In genomic region chr3:192060160-192060783, GRCh38 we compare ENCODE assay signal across 15 cellular contexts.
A peak's percentile ranks its signal among the peaks of the same experiment; 100 is the strongest.
DNase-seq lines count a peak whose midpoint lies in the region; ATAC-seq, FAIRE-seq and TF ChIP-seq lines count a peak whose summit lies in the region.
"Had no signal": no experiment of that assay in that cellular context is flagged by ENCODE, and none has a peak within 500 bp of the region (broad histone marks: within the 10 kb centered on the region; RNA-seq: fewer than 3 reads in every experiment).

No MANE protein-coding gene starts in this region.

- no peak overlapping the region for H4K91ac ChIP-seq in mesenchymal stem cell (ENCODE audit: low read length)

- FAIRE-seq in H54 (lab: Jason Lieb, UNC), result peak; percentile 61

- H3K9me3 ChIP-seq in OCI-LY7 (ENCODE audit: low read length), result no peaks in the 10 kb centered on the region; the same call in 1 of the 2 replicates
- H3K9me3 ChIP-seq in mesenchymal stem cell (ENCODE audit: control insufficient read depth, low read length), result no peaks in the 10 kb centered on the region
- no peaks in the 10 kb centered on the region for H3K9me3 ChIP-seq in left lung
- H3K9me3 ChIP-seq: esophagus muscularis mucosa had no signal

- ATAC-seq in natural killer cell (no peak), left lung (no peak)

- no peaks in the 10 kb centered on the region for H3K27me3 ChIP-seq in mesenchymal stem cell (ENCODE audit: control insufficient read depth in 1 of 2, insufficient read depth in 1 of 2, low read length in 2 of 2)
- no peaks in the 10 kb centered on the region for H3K27me3 ChIP-seq in left lung
- H3K27me3 ChIP-seq: esophagus muscularis mucosa had no signal

- H4K8ac ChIP-seq in mesenchymal stem cell (ENCODE audit: low read length), result no peak overlapping the region

- H3K9me2 ChIP-seq in OCI-LY7 (ENCODE audit: insufficient read depth, low read length), result no peaks in the 10 kb centered on the region

- no peak overlapping the region for H2BK15ac ChIP-seq in mesenchymal stem cell (ENCODE audit: low read depth, poor library complexity, severe bottlenecking)

- TF ChIP-seq CTCF in OCI-LY7 (conservative IDR thresholded peaks at IDR 0.05; ENCODE audit: low read length) (no peak), natural killer cell (IDR thresholded peaks at IDR 0.05) (no peak), left lung (IDR thresholded peaks at IDR 0.05) (no peak)

- H3K4me3 ChIP-seq in OCI-LY7 (ENCODE audit: low read depth, low read length, poor library complexity, severe bottlenecking) (no peak overlapping the region), mesenchymal stem cell (ENCODE audit: insufficient read depth in 1 of 2, low read depth in 1 of 2, low read length in 2 of 2) (no peak overlapping the region), left lung (no peak overlapping the region)
- H3K4me3 ChIP-seq: esophagus muscularis mucosa, lung had no signal

- no peak overlapping the region for H2BK5ac ChIP-seq in mesenchymal stem cell (ENCODE audit: low read depth, low read length, poor library complexity, severe bottlenecking)

- intact Hi-C loops in OCI-LY7 (cut with micrococcal nuclease; ENCODE audit: unreplicated experiment) (no loop called here), natural killer cell (cut with micrococcal nuclease) (no loop called here), left lung (cut with DNase I) (no loop called here)

- H3K9me3 Mint-ChIP-seq in natural killer cell, result peaks cover 13 to 20% of the 10 kb centered on the region in 2 donors

- no peak for TF ChIP-seq POLR2A in H54 (IDR thresholded peaks at IDR 0.05; ENCODE audit: low read depth, low read length)

- no peaks in the 10 kb centered on the region for H4K20me1 ChIP-seq in OCI-LY7 (ENCODE audit: insufficient read depth, low read length)

- no peaks in the 10 kb centered on the region for H3K79me2 ChIP-seq in OCI-LY7 (ENCODE audit: insufficient read depth, low read depth, low read length)

- no peak overlapping the region for H2AK5ac ChIP-seq in mesenchymal stem cell (ENCODE audit: low read length, severe bottlenecking)

- no peak overlapping the region for H3K4me2 ChIP-seq in OCI-LY7 (ENCODE audit: low read length)
- no peak overlapping the region for H3K4me2 ChIP-seq in mesenchymal stem cell (ENCODE audit: low read length, poor library complexity, severe bottlenecking)

- CTCF ChIA-PET in OCI-LY7 (lab: Charles Lee; ENCODE audit: unreplicated experiment), result no interaction called here

- H3K9ac ChIP-seq in mesenchymal stem cell (ENCODE audit: low read length), result no peak overlapping the region

- H3K36me3 ChIP-seq in OCI-LY7 (ENCODE audit: insufficient read depth, low read length) (no peaks in the 10 kb centered on the region), mesenchymal stem cell (ENCODE audit: control insufficient read depth in 1 of 2, insufficient read depth in 2 of 2, low read depth in 1 of 2, low read length in 2 of 2) (no peaks in the 10 kb centered on the region), left lung (no peaks in the 10 kb centered on the region)
- H3K36me3 ChIP-seq: esophagus muscularis mucosa had no signal

- H3K79me1 ChIP-seq in mesenchymal stem cell (replicated peaks; ENCODE audit: low read length, poor library complexity, severe bottlenecking), result no peaks in the 10 kb centered on the region

- H3K4me1 Mint-ChIP-seq in natural killer cell, result no peaks in the 10 kb centered on the region
- H3K4me1 Mint-ChIP-seq: activated naive CD8-positive, alpha-beta T cell treated with anti-CD3 and anti-CD28 coated beads, Interleukin-2, amount 10 ng/mL, durations not matched to agents 7 days and 5 days had no signal

- no peak overlapping the region for H3K27ac Mint-ChIP-seq in natural killer cell
- H3K27ac Mint-ChIP-seq: activated naive CD8-positive, alpha-beta T cell treated with anti-CD3 and anti-CD28 coated beads, Interleukin-2, amount 10 ng/mL, durations not matched to agents 7 days and 5 days had no signal

- 17% methylated on average over 3 of the region's 3 CpGs for WGBS in mesenchymal stem cell

- no peak overlapping the region for H3K4ac ChIP-seq in mesenchymal stem cell (ENCODE audit: low read depth in 1 of 2, low read length in 2 of 2)

- H3K27ac ChIP-seq in OCI-LY7 (ENCODE audit: low read depth, low read length, poor library complexity, severe bottlenecking), result no peak overlapping the region
- H3K27ac ChIP-seq in mesenchymal stem cell (ENCODE audit: low read length, poor library complexity, severe bottlenecking), result peak overlapping the region; percentile 62
- H3K27ac ChIP-seq in left lung, result no peak overlapping the region
- H3K27ac ChIP-seq: esophagus muscularis mucosa had no signal

- no peak for DNase-seq in H54 (ENCODE audit: insufficient read length, low spot score)
- DNase-seq in NCI-H146 treated with DMSO at 0.1 percent for 48 hours (lab: John Stamatoyannopoulos, UW; ENCODE audit: unreplicated experiment), result peak; percentile 89
- no peak for DNase-seq in OCI-LY7 (ENCODE audit: low spot score)
- DNase-seq in mesenchymal stem cell, result no peak
- no peak for DNase-seq in 8988T
- no peak for DNase-seq in NCI-H526 (lab: John Stamatoyannopoulos, UW)
- no peak for DNase-seq in natural killer cell
- DNase-seq in left lung, result no peak
- DNase-seq: activated CD4-positive, alpha-beta T cell treated with anti-CD3 and anti-CD28 coated beads for 1 hour; activated naive CD8-positive, alpha-beta T cell treated with anti-CD3 and anti-CD28 coated beads, Interleukin-2, amount 10 ng/mL, durations not matched to agents 7 days and 5 days; DMS79; hippocampal formation; nucleus accumbens had no signal

- no peak overlapping the region for H2BK12ac ChIP-seq in mesenchymal stem cell (ENCODE audit: low read length in 2 of 2)

- POLR2A ChIA-PET in OCI-LY7 (lab: Charles Lee), result interaction anchor here (0.6 to 3.5 kb wide), 7 partner anchors 13 to 1528 kb away, joined by 3 to 14 read pairs (median 5); no protein-coding TSS in a partner anchor

- BruUV-seq in OCI-LY7 (replicated peaks; lab: Mats Ljungman, UMichigan), result no TSS peak

- H3K18ac ChIP-seq in mesenchymal stem cell (ENCODE audit: low read depth in 1 of 2, low read length in 2 of 2), result no peak overlapping the region

- H2AFZ ChIP-seq in OCI-LY7 (ENCODE audit: low read length), result peak overlapping the region; percentile 80
- no peak overlapping the region for H2AFZ ChIP-seq in mesenchymal stem cell (ENCODE audit: low read depth, low read length)

- H3K4me1 ChIP-seq in OCI-LY7 (ENCODE audit: insufficient read depth, low read length, poor library complexity, severe bottlenecking) (peaks cover 29% of the 10 kb centered on the region), mesenchymal stem cell (ENCODE audit: control insufficient read depth, insufficient read depth, low read depth, low read length) (no peaks in the 10 kb centered on the region), left lung (no peaks in the 10 kb centered on the region)
- H3K4me1 ChIP-seq: esophagus muscularis mucosa had no signal

- no peaks in the 10 kb centered on the region for H3K36me3 Mint-ChIP-seq in natural killer cell
- H3K36me3 Mint-ChIP-seq: activated naive CD8-positive, alpha-beta T cell treated with anti-CD3 and anti-CD28 coated beads, Interleukin-2, amount 10 ng/mL, durations not matched to agents 7 days and 5 days had no signal

- no peak overlapping the region for H3K14ac ChIP-seq in mesenchymal stem cell (ENCODE audit: low read length in 2 of 2)

- H3K4me3 Mint-ChIP-seq in natural killer cell, result no peak overlapping the region
- H3K4me3 Mint-ChIP-seq: activated naive CD8-positive, alpha-beta T cell treated with anti-CD3 and anti-CD28 coated beads, Interleukin-2, amount 10 ng/mL, durations not matched to agents 7 days and 5 days had no signal

- H3K27me3 Mint-ChIP-seq in natural killer cell (ENCODE audit: low read depth in 2 of 2), result no peaks in the 10 kb centered on the region
- H3K27me3 Mint-ChIP-seq: activated naive CD8-positive, alpha-beta T cell treated with anti-CD3 and anti-CD28 coated beads, Interleukin-2, amount 10 ng/mL, durations not matched to agents 7 days and 5 days had no signal

- H2BK120ac ChIP-seq in mesenchymal stem cell (ENCODE audit: low read depth, low read length), result no peak overlapping the region

- H3K23ac ChIP-seq in mesenchymal stem cell (ENCODE audit: low read length in 2 of 2), result no peak overlapping the region
